Comparison of ENCODE assay signal across 14 cellular contexts in genomic region chr2:214995926-214996670, GRCh38.
A peak's percentile ranks its signal among the peaks of the same experiment; 100 is the strongest.
DNase-seq lines count a peak whose midpoint lies in the region; ATAC-seq and TF ChIP-seq lines count a peak whose summit lies in the region.
"Had no signal": no experiment of that assay in that cellular context is flagged by ENCODE, and none has a peak within 500 bp of the region (broad histone marks: within the 10 kb centered on the region; RNA-seq: fewer than 3 reads in every experiment).

No MANE protein-coding gene starts in this region.

- intact Hi-C loops in lower lobe of right lung (cut with DNase I) = no loop called here
- intact Hi-C loops in spleen (cut with DNase I; ENCODE audit: low total_unique reads) = no loop called here

- no peak overlapping the region for H3K14ac ChIP-seq in neuronal stem cell (ENCODE audit: low read length)

- no peaks in the 10 kb centered on the region for H3K4me1 Mint-ChIP-seq in type B pancreatic cell (ENCODE audit: unreplicated experiment)

- no peak overlapping the region for H2BK15ac ChIP-seq in neuronal stem cell (ENCODE audit: low read length)

- no peak overlapping the region for H2AFZ ChIP-seq in neuronal stem cell (ENCODE audit: low read length)

- H3K36me3 ChIP-seq in lower lobe of right lung = no peaks in the 10 kb centered on the region
- no peaks in the 10 kb centered on the region for H3K36me3 ChIP-seq in neuronal stem cell (replicated peaks in 1 of 2; ENCODE audit: control insufficient read depth in 2 of 2, insufficient read depth in 2 of 2, low read length in 2 of 2)
- no peaks in the 10 kb centered on the region for H3K36me3 ChIP-seq in spleen
- H3K36me3 ChIP-seq: brain microvascular endothelial cell, SJCRH30 had no signal

- no peak for TF ChIP-seq POLR2A in spleen (IDR thresholded peaks at IDR 0.05)

- H2BK12ac ChIP-seq in neuronal stem cell (ENCODE audit: low read length) = no peak overlapping the region

- H3K18ac ChIP-seq in neuronal stem cell (ENCODE audit: low read length) = no peak overlapping the region

- H3K4me2 ChIP-seq in neuronal stem cell (ENCODE audit: insufficient read depth, low read length, poor library complexity, severe bottlenecking) = no peak overlapping the region

- H3K4ac ChIP-seq in neuronal stem cell (ENCODE audit: low read length) = no peak overlapping the region

- no peak overlapping the region for H2BK120ac ChIP-seq in neuronal stem cell (ENCODE audit: low read depth, low read length)

- TF ChIP-seq CTCF in lower lobe of right lung (IDR thresholded peaks at IDR 0.05) = no peak
- TF ChIP-seq CTCF in spleen (IDR thresholded peaks at IDR 0.05 in 8 of 11, conservative IDR thresholded peaks at IDR 0.05 in 3 of 11) = no peak
- no peak for TF ChIP-seq CTCF in type B pancreatic cell (conservative IDR thresholded peaks at IDR 0.05)

- H3K36me3 Mint-ChIP-seq in type B pancreatic cell = no peaks in the 10 kb centered on the region

- H2AK5ac ChIP-seq in neuronal stem cell (ENCODE audit: low read depth, low read length) = no peak overlapping the region

- no CpG with 5 or more reads among the region's 4 CpGs for WGBS in neuronal stem cell (ENCODE audit: extremely low coverage in 2 of 2, insufficient read length in 2 of 2, insufficient replicate concordance in 1 of 2), 2 donors
- WGBS in spleen, 5 donors = 69 to 87% (median 73%) methylated on average over 4 of the region's 4 CpGs

- DNase-seq in lower lobe of right lung (no peak), neuronal stem cell (ENCODE audit: low spot score) (no peak), spleen (no peak), type B pancreatic cell (ENCODE audit: extremely low spot score, unreplicated experiment) (no peak)
- DNase-seq: brain microvascular endothelial cell; CD4-positive, alpha-beta T cell; NCI-H510A treated with DMSO at 0.1 percent for 48 hours; SJCRH30 had no signal

- no peak overlapping the region for H3K23ac ChIP-seq in neuronal stem cell (ENCODE audit: low read depth, low read length, poor library complexity)

- H4K91ac ChIP-seq in neuronal stem cell (ENCODE audit: low read depth, low read length, poor library complexity) = no peak overlapping the region

- H3K4me1 ChIP-seq in lower lobe of right lung (no peaks in the 10 kb centered on the region), neuronal stem cell (ENCODE audit: control insufficient read depth in 2 of 2, insufficient read depth in 1 of 2, low read depth in 1 of 2, low read length in 2 of 2) (no peaks in the 10 kb centered on the region), spleen (no peaks in the 10 kb centered on the region)
- H3K4me1 ChIP-seq: SJCRH30 had no signal

- H3K27me3 Mint-ChIP-seq in type B pancreatic cell = no peaks in the 10 kb centered on the region
- H3K27me3 Mint-ChIP-seq: CD4-positive, alpha-beta T cell; progenitor cell of endocrine pancreas had no signal

- peak; percentile 87 for ATAC-seq in GM18520 (IDR thresholded peaks at IDR 0.05; ENCODE audit: unreplicated experiment)
- peak; percentile 94 for ATAC-seq in GM21381 (IDR thresholded peaks at IDR 0.05; ENCODE audit: unreplicated experiment)
- peak; percentile 96 for ATAC-seq in HG02943 (IDR thresholded peaks at IDR 0.05; ENCODE audit: low read depth, unreplicated experiment)
- ATAC-seq in HG03558 (IDR thresholded peaks at IDR 0.05; ENCODE audit: extremely low read depth, unreplicated experiment) = peak; percentile 93
- ATAC-seq in lower lobe of right lung = no peak
- ATAC-seq: activated CD4-positive, CD25-positive, alpha-beta regulatory T cell treated with anti-CD3 and anti-CD28 coated beads, Interleukin-2, amount 50 U/mL, for 24 hours had no signal

- H4K8ac ChIP-seq in neuronal stem cell (ENCODE audit: low read depth, low read length) = no peak overlapping the region

- H3K27ac Mint-ChIP-seq in type B pancreatic cell = no peak overlapping the region
- H3K27ac Mint-ChIP-seq: CD4-positive, alpha-beta T cell; progenitor cell of endocrine pancreas had no signal

- H3K4me3 Mint-ChIP-seq in type B pancreatic cell = no peak overlapping the region
- H3K4me3 Mint-ChIP-seq: CD4-positive, alpha-beta T cell had no signal

- no peak overlapping the region for H3K4me3 ChIP-seq in lower lobe of right lung
- no peak overlapping the region for H3K4me3 ChIP-seq in neuronal stem cell (ENCODE audit: low read length in 2 of 2)
- H3K4me3 ChIP-seq in spleen = no peak overlapping the region
- H3K4me3 ChIP-seq: SJCRH30 had no signal

- no peaks in the 10 kb centered on the region for H3K79me1 ChIP-seq in neuronal stem cell (ENCODE audit: low read depth, low read length)

- H3K9ac ChIP-seq in neuronal stem cell (ENCODE audit: low read depth, low read length, poor library complexity) = no peak overlapping the region

- H3K9me3 ChIP-seq in lower lobe of right lung (no peaks in the 10 kb centered on the region), neuronal stem cell (replicated peaks in 1 of 2; ENCODE audit: control insufficient read depth in 2 of 2, insufficient read depth in 1 of 2, low read depth in 1 of 2, low read length in 2 of 2) (no peaks in the 10 kb centered on the region), spleen (no peaks in the 10 kb centered on the region)
- H3K9me3 ChIP-seq: SJCRH30 had no signal

- H3K27me3 ChIP-seq in lower lobe of right lung (ENCODE audit: low read depth) = no peaks in the 10 kb centered on the region
- no peaks in the 10 kb centered on the region for H3K27me3 ChIP-seq in neuronal stem cell (ENCODE audit: control insufficient read depth in 3 of 3, insufficient read depth in 3 of 3, low read depth in 1 of 3, low read length in 3 of 3)
- no peaks in the 10 kb centered on the region for H3K27me3 ChIP-seq in spleen (replicated peaks in 1 of 7)
- H3K27me3 ChIP-seq: brain microvascular endothelial cell, SJCRH30 had no signal

- H3K27ac ChIP-seq in lower lobe of right lung (no peak overlapping the region), neuronal stem cell (replicated peaks; ENCODE audit: low read length) (no peak overlapping the region), spleen (no peak overlapping the region)
- H3K27ac ChIP-seq: brain microvascular endothelial cell, SJCRH30 had no signal

- no peak overlapping the region for H2BK5ac ChIP-seq in neuronal stem cell (ENCODE audit: low read length)

- H3K9me3 Mint-ChIP-seq in type B pancreatic cell = no peaks in the 10 kb centered on the region
- H3K9me3 Mint-ChIP-seq: CD4-positive, alpha-beta T cell had no signal

Comparison
In these comparisons a context has a peak if more than half of its experiments do, and no peak if none do; other contexts are left out.
1. ATAC-seq: peak in GM18520 (single experiment), GM21381 (single experiment), HG02943 (single experiment) and HG03558 (single experiment); none in lower lobe of right lung (0 of 2).